Comparison of ENCODE assay signal across 8 cellular contexts in genomic region chr15:83066034-83066760, GRCh38. TPM values are rescaled to one million over a fixed set of nuclear protein-coding genes. Genes with fewer than 3 reads are reported as not detected.
DNase-seq lines count a peak whose midpoint lies in the region; ATAC-seq, FAIRE-seq and TF ChIP-seq lines count a peak whose summit lies in the region.

No MANE protein-coding gene starts in this region.

- POLR2A ChIA-PET in A673 (lab: Charles Lee; ENCODE audit: low non-redundant PET) = interaction anchor here (0.7 kb wide), 1 partner anchor 12 kb away, joined by 6 read pairs; no protein-coding TSS in a partner anchor

- no peaks in the 10 kb centered on the region for H3K27me3 ChIP-seq in A673 (replicated peaks; ENCODE audit: insufficient read depth, low read depth, low read length, poor library complexity)

- H3K4me1 ChIP-seq in A673 (ENCODE audit: insufficient read depth, low read length, poor library complexity, severe bottlenecking) (peaks cover 42% of the 10 kb centered on the region), kidney (ENCODE audit: control insufficient read depth in 1 of 2, insufficient read depth in 1 of 2, low read depth in 1 of 2, low read length in 2 of 2) (peaks cover 10 to 24% of the 10 kb centered on the region in 2 donors)

- intact Hi-C loops in A673 (cut with micrococcal nuclease; ENCODE audit: unreplicated experiment) = no loop called here
- intact Hi-C loops in kidney (cut with DNase I) = no loop called here

- H3K4me3 ChIP-seq in A673 (ENCODE audit: low read depth, low read length, poor library complexity, severe bottlenecking) (peak overlapping the region; percentile 95), kidney (ENCODE audit: low read length in 2 of 2) (peak overlapping the region; percentile 92 to 94)

- H3K36me3 Mint-ChIP-seq in activated naive CD4-positive, alpha-beta T cell treated with anti-CD3 and anti-CD28 coated beads, Interleukin-2, amount 50 U/mL, for 72 hours = peaks cover 24 to 28% of the 10 kb centered on the region in 2 donors

- H3K9me3 ChIP-seq in A673 (ENCODE audit: low read depth, low read length, poor library complexity, severe bottlenecking) (no peaks in the 10 kb centered on the region), kidney (ENCODE audit: control insufficient read depth in 1 of 2, low read length in 2 of 2) (no peaks in the 10 kb centered on the region)

- no peak for ATAC-seq in activated naive CD4-positive, alpha-beta T cell treated with anti-CD3 and anti-CD28 coated beads, Interleukin-2, amount 50 U/mL, for 72 hours

- H3K27ac Mint-ChIP-seq in activated naive CD4-positive, alpha-beta T cell treated with anti-CD3 and anti-CD28 coated beads, Interleukin-2, amount 50 U/mL, for 72 hours = peak overlapping the region; percentile 79 to 93

- peak overlapping the region; percentile 44 to 90 for H3K9ac ChIP-seq in kidney (ENCODE audit: low read length in 2 of 2)

- BruUV-seq in A673 (replicated peaks; lab: Mats Ljungman, UMichigan) = no TSS peak

- no peaks in the 10 kb centered on the region for H3K36me3 ChIP-seq in A673 (ENCODE audit: insufficient read depth, low read length, poor library complexity, severe bottlenecking)
- no peaks in the 10 kb centered on the region for H3K36me3 ChIP-seq in kidney (ENCODE audit: control insufficient read depth in 1 of 2, insufficient read depth in 2 of 2, low read length in 2 of 2)

- H3K27ac ChIP-seq in A673 (ENCODE audit: low read depth, low read length, poor library complexity, severe bottlenecking) (peak overlapping the region; percentile 91), kidney (ENCODE audit: low read depth in 2 of 2, low read length in 2 of 2) (peak overlapping the region; percentile 91 to 94), temporal lobe (ENCODE audit: low read depth, low read length) (peak overlapping the region; percentile 88)

- DNase-seq in A673 (ENCODE audit: low spot score) = peak; percentile 41
- DNase-seq in GM20000 (ENCODE audit: low spot score) = peak; percentile 16
- DNase-seq in activated naive CD4-positive, alpha-beta T cell treated with anti-CD3 and anti-CD28 coated beads, Interleukin-2, amount 50 U/mL, for 72 hours (ENCODE audit: low spot score in 2 of 2) = no peak
- no peak for DNase-seq in kidney
- no peak for DNase-seq in NOMO-1 treated with dmso at 0.1 percent for 144 hours (lab: John Stamatoyannopoulos, UW; ENCODE audit: unreplicated experiment)
- no peak for DNase-seq in NCI-H345 treated with DMSO at 0.1 percent for 48 hours (lab: John Stamatoyannopoulos, UW; ENCODE audit: unreplicated experiment)
- DNase-seq in ureter (ENCODE audit: low spot score) = no peak

- FAIRE-seq in kidney (lab: Jason Lieb, UNC) = no peak

- peaks cover 4 to 6% of the 10 kb centered on the region in 2 donors for H3K9me3 Mint-ChIP-seq in activated naive CD4-positive, alpha-beta T cell treated with anti-CD3 and anti-CD28 coated beads, Interleukin-2, amount 50 U/mL, for 72 hours

- CTCF ChIA-PET in A673 (lab: Charles Lee) = no interaction called here

- TF ChIP-seq CTCF in A673 (conservative IDR thresholded peaks at IDR 0.05; ENCODE audit: low read depth, low read length) = no peak
- no peak for TF ChIP-seq CTCF in GM20000 (IDR thresholded peaks at IDR 0.05; ENCODE audit: extremely low read depth, missing control alignments)
- TF ChIP-seq CTCF in kidney (IDR thresholded peaks at IDR 0.05; ENCODE audit: borderline replicate concordance, extremely low read depth, insufficient read depth) = no peak

RNA-seq across cellular contexts. Expression of gene BTBD1, which starts 0.9 kb away (rescaled TPM):
- total RNA-seq in A673 (2021) (56.7 and 58.3 TPM in 2 replicates), kidney (52.0 TPM), temporal lobe (136 TPM), ureter (64.9 TPM)
- 10 to 100 TPM; 47.7 to 64.7 TPM for total RNA-seq in activated naive CD4-positive, alpha-beta T cell treated with anti-CD3 and anti-CD28 coated beads, Interleukin-2, amount 50 U/mL, for 72 hours
- polyA plus RNA-seq in kidney (ENCODE audit: insufficient read depth, low read depth, low replicate concordance) = 29.1 TPM

RNA-seq across cellular contexts. Expression of gene TM6SF1, which starts 41.2 kb away (rescaled TPM):
- total RNA-seq in A673 (2021) (1.8 and 2.4 TPM in 2 replicates), kidney (10.4 TPM), temporal lobe (27.3 TPM), ureter (8.7 TPM)
- total RNA-seq in activated naive CD4-positive, alpha-beta T cell treated with anti-CD3 and anti-CD28 coated beads, Interleukin-2, amount 50 U/mL, for 72 hours = 1 to 10 TPM in 1 of 2 donors, under 1 TPM in 1; 0.84 to 2.6 TPM
- 2.6 TPM for polyA plus RNA-seq in kidney (ENCODE audit: insufficient read depth, low read depth, low replicate concordance)

RNA-seq across cellular contexts. Expression of gene C15orf40, which starts 54.8 kb away (rescaled TPM):
- total RNA-seq in A673 (2021) (20.6 and 30.6 TPM in 2 replicates), kidney (20.5 TPM), temporal lobe (6.1 TPM), ureter (28.1 TPM)
- 10 to 100 TPM; 18.1 to 26.3 TPM for total RNA-seq in activated naive CD4-positive, alpha-beta T cell treated with anti-CD3 and anti-CD28 coated beads, Interleukin-2, amount 50 U/mL, for 72 hours
- 44.1 TPM for polyA plus RNA-seq in kidney (ENCODE audit: insufficient read depth, low read depth, low replicate concordance)

Comparison
In these comparisons a context has a peak if more than half of its experiments do, and no peak if none do; other contexts are left out.
1. DNase-seq: peak in A673 (single experiment) and GM20000 (single experiment); none in activated naive CD4-positive, alpha-beta T cell treated with anti-CD3 and anti-CD28 coated beads, Interleukin-2, amount 50 U/mL, for 72 hours (0 of 2), kidney (single experiment), NOMO-1 treated with dmso at 0.1 percent for 144 hours (single experiment), NCI-H345 treated with DMSO at 0.1 percent for 48 hours (single experiment) and ureter (single experiment).
2. Peak in every context shown above with its lines, with median percentiles within 50 percentile points of each other: H3K27ac ChIP-seq.